1 cellular context compared by ENCODE assay signal in the genomic region with DNA sequence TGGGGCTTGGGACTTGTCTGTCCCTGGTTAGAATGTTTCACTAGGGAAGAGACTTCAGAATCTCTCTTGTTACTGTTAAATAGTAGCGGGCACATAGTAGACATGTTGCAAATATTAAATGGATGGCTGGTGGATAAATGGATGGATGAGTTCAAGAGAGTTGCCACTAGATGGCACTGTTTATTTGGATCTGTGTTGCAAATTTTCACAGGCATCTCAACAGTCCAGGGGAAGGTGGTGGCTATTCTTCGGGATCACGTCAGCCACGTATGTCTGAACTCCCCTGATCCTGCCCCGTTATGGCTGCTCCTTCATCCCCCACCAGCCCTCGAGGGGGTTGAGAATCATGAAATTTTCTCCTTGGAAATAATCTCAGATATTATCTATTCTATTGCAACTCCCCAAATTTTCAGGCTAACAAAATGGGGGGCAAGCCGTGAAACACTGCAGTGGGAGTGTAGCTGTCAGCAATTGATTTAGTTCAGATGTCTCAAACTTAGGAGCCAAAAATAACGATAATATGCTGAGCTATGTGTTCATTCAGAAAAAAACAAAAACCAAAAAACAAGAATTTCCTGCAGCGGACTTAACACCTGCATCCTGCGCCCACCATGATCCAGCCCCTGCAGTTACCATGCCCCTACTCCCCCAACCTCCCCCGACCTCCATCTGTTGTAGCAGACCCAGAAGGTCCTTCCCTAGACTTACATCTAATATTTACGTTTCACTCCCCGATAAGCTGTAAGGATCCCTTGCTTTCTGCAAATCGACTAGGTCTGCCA.
TF ChIP-seq lines count a peak whose summit lies in the region.

No MANE protein-coding gene starts in this region.

TF ChIP-seq in HepG2, 621 proteins besides CTCF, POLR2A, EP300 and RAD21 (continued from another document and continues in another):
- TF ChIP-seq HINFP (CRISPR knock-in tag; IDR thresholded peaks at IDR 0.05; ENCODE audit: low read depth) (no peak), ZNF672 (CRISPR knock-in tag; IDR thresholded peaks at IDR 0.05) (no peak), STAG1 (CRISPR knock-in tag; IDR thresholded peaks at IDR 0.05) (peak; percentile 77), SMC3 (IDR thresholded peaks at IDR 0.05; ENCODE audit: low read length) (peak; percentile 81; the same call in 1 of the 2 replicates), SMYD3 (CRISPR knock-in tag; IDR thresholded peaks at IDR 0.05) (no peak), ZMYM4 (CRISPR knock-in tag; IDR thresholded peaks at IDR 0.05) (0 out of 2 replicates have a peak, but pooled peaks have one; percentile 39), NFKBIZ (CRISPR knock-in tag; IDR thresholded peaks at IDR 0.05) (no peak), ZFP1 (CRISPR knock-in tag; IDR thresholded peaks at IDR 0.05) (no peak), POGZ (CRISPR knock-in tag; IDR thresholded peaks at IDR 0.05) (peak; percentile 25; the same call in 1 of the 2 replicates), SAP130 (CRISPR knock-in tag; IDR thresholded peaks at IDR 0.05; ENCODE audit: low read depth) (peak; percentile 32; the same call in 1 of the 2 replicates), ZNF160 (CRISPR knock-in tag; IDR thresholded peaks at IDR 0.05) (no peak), ZNF124 (CRISPR knock-in tag; IDR thresholded peaks at IDR 0.05) (peak; percentile 34; the same call in 1 of the 2 replicates), PHF8 (CRISPR knock-in tag; IDR thresholded peaks at IDR 0.05) (no peak), ZBTB38 (CRISPR knock-in tag; IDR thresholded peaks at IDR 0.05) (peak; percentile 50; the same call in 1 of the 2 replicates), GATAD2A (CRISPR knock-in tag; IDR thresholded peaks at IDR 0.05) (peak; percentile 49), FOXJ3 (CRISPR knock-in tag; IDR thresholded peaks at IDR 0.05; ENCODE audit: borderline replicate concordance) (no peak), HNF1A (IDR thresholded peaks at IDR 0.05; ENCODE audit: low read depth) (no peak), HNF1A (CRISPR knock-in tag; IDR thresholded peaks at IDR 0.05; ENCODE audit: borderline replicate concordance) (no peak), RXRB (CRISPR knock-in tag; IDR thresholded peaks at IDR 0.05; ENCODE audit: borderline replicate concordance) (peak; percentile 34; the same call in 1 of the 2 replicates), FOXA3 (CRISPR knock-in tag; IDR thresholded peaks at IDR 0.05) (no peak), ZFP36L1 (CRISPR knock-in tag; IDR thresholded peaks at IDR 0.05) (no peak), KDM5A (IDR thresholded peaks at IDR 0.05; ENCODE audit: borderline replicate concordance, low read length) (no peak), ARID3A (IDR thresholded peaks at IDR 0.05; ENCODE audit: low read depth, low read length) (0 out of 2 replicates have a peak, but pooled peaks have one; percentile 47), AHR (CRISPR knock-in tag; IDR thresholded peaks at IDR 0.05) (no peak), HNF4G (IDR thresholded peaks at IDR 0.05; ENCODE audit: borderline replicate concordance, low read depth, low read length) (no peak), HNF4G (CRISPR knock-in tag; IDR thresholded peaks at IDR 0.05; ENCODE audit: borderline replicate concordance, low read depth) (no peak), ZNF7 (CRISPR knock-in tag; IDR thresholded peaks at IDR 0.05) (no peak)
- TF ChIP-seq, protein P1, sequence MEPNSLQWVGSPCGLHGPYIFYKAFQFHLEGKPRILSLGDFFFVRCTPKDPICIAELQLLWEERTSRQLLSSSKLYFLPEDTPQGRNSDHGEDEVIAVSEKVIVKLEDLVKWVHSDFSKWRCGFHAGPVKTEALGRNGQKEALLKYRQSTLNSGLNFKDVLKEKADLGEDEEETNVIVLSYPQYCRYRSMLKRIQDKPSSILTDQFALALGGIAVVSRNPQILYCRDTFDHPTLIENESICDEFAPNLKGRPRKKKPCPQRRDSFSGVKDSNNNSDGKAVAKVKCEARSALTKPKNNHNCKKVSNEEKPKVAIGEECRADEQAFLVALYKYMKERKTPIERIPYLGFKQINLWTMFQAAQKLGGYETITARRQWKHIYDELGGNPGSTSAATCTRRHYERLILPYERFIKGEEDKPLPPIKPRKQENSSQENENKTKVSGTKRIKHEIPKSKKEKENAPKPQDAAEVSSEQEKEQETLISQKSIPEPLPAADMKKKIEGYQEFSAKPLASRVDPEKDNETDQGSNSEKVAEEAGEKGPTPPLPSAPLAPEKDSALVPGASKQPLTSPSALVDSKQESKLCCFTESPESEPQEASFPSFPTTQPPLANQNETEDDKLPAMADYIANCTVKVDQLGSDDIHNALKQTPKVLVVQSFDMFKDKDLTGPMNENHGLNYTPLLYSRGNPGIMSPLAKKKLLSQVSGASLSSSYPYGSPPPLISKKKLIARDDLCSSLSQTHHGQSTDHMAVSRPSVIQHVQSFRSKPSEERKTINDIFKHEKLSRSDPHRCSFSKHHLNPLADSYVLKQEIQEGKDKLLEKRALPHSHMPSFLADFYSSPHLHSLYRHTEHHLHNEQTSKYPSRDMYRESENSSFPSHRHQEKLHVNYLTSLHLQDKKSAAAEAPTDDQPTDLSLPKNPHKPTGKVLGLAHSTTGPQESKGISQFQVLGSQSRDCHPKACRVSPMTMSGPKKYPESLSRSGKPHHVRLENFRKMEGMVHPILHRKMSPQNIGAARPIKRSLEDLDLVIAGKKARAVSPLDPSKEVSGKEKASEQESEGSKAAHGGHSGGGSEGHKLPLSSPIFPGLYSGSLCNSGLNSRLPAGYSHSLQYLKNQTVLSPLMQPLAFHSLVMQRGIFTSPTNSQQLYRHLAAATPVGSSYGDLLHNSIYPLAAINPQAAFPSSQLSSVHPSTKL (CRISPR knock-in tag; IDR thresholded peaks at IDR 0.05): peak; percentile 55
- TF ChIP-seq, protein P2, sequence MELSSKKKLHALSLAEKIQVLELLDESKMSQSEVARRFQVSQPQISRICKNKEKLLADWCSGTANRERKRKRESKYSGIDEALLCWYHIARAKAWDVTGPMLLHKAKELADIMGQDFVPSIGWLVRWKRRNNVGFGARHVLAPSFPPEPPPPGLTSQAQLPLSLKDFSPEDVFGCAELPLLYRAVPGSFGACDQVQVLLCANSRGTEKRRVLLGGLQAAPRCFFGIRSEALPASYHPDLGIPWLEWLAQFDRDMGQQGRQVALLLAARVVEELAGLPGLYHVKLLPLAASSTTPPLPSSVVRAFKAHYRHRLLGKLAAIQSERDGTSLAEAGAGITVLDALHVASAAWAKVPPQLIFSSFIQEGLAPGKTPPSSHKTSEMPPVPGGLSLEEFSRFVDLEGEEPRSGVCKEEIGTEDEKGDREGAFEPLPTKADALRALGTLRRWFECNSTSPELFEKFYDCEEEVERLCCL (CRISPR knock-in tag; IDR thresholded peaks at IDR 0.05; ENCODE audit: borderline replicate concordance): no peak
- TF ChIP-seq, protein P3, sequence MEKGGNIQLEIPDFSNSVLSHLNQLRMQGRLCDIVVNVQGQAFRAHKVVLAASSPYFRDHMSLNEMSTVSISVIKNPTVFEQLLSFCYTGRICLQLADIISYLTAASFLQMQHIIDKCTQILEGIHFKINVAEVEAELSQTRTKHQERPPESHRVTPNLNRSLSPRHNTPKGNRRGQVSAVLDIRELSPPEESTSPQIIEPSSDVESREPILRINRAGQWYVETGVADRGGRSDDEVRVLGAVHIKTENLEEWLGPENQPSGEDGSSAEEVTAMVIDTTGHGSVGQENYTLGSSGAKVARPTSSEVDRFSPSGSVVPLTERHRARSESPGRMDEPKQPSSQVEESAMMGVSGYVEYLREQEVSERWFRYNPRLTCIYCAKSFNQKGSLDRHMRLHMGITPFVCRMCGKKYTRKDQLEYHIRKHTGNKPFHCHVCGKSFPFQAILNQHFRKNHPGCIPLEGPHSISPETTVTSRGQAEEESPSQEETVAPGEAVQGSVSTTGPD (CRISPR knock-in tag; IDR thresholded peaks at IDR 0.05): peak; percentile 78; the same call in 1 of the 2 replicates
- TF ChIP-seq, protein P4, sequence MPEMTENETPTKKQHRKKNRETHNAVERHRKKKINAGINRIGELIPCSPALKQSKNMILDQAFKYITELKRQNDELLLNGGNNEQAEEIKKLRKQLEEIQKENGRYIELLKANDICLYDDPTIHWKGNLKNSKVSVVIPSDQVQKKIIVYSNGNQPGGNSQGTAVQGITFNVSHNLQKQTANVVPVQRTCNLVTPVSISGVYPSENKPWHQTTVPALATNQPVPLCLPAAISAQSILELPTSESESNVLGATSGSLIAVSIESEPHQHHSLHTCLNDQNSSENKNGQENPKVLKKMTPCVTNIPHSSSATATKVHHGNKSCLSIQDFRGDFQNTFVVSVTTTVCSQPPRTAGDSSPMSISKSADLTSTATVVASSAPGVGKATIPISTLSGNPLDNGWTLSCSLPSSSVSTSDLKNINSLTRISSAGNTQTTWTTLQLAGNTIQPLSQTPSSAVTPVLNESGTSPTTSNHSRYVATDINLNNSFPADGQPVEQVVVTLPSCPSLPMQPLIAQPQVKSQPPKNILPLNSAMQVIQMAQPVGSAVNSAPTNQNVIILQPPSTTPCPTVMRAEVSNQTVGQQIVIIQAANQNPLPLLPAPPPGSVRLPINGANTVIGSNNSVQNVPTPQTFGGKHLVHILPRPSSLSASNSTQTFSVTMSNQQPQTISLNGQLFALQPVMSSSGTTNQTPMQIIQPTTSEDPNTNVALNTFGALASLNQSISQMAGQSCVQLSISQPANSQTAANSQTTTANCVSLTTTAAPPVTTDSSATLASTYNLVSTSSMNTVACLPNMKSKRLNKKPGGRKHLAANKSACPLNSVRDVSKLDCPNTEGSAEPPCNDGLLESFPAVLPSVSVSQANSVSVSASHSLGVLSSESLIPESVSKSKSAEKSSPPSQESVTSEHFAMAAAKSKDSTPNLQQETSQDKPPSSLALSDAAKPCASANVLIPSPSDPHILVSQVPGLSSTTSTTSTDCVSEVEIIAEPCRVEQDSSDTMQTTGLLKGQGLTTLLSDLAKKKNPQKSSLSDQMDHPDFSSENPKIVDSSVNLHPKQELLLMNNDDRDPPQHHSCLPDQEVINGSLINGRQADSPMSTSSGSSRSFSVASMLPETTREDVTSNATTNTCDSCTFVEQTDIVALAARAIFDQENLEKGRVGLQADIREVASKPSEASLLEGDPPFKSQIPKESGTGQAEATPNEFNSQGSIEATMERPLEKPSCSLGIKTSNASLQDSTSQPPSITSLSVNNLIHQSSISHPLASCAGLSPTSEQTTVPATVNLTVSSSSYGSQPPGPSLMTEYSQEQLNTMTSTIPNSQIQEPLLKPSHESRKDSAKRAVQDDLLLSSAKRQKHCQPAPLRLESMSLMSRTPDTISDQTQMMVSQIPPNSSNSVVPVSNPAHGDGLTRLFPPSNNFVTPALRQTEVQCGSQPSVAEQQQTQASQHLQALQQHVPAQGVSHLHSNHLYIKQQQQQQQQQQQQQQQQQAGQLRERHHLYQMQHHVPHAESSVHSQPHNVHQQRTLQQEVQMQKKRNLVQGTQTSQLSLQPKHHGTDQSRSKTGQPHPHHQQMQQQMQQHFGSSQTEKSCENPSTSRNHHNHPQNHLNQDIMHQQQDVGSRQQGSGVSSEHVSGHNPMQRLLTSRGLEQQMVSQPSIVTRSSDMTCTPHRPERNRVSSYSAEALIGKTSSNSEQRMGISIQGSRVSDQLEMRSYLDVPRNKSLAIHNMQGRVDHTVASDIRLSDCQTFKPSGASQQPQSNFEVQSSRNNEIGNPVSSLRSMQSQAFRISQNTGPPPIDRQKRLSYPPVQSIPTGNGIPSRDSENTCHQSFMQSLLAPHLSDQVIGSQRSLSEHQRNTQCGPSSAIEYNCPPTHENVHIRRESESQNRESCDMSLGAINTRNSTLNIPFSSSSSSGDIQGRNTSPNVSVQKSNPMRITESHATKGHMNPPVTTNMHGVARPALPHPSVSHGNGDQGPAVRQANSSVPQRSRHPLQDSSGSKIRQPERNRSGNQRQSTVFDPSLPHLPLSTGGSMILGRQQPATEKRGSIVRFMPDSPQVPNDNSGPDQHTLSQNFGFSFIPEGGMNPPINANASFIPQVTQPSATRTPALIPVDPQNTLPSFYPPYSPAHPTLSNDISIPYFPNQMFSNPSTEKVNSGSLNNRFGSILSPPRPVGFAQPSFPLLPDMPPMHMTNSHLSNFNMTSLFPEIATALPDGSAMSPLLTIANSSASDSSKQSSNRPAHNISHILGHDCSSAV (CRISPR knock-in tag; IDR thresholded peaks at IDR 0.05; ENCODE audit: borderline replicate concordance): no peak
